10 cellular contexts compared by ENCODE assay signal in the genomic region with DNA sequence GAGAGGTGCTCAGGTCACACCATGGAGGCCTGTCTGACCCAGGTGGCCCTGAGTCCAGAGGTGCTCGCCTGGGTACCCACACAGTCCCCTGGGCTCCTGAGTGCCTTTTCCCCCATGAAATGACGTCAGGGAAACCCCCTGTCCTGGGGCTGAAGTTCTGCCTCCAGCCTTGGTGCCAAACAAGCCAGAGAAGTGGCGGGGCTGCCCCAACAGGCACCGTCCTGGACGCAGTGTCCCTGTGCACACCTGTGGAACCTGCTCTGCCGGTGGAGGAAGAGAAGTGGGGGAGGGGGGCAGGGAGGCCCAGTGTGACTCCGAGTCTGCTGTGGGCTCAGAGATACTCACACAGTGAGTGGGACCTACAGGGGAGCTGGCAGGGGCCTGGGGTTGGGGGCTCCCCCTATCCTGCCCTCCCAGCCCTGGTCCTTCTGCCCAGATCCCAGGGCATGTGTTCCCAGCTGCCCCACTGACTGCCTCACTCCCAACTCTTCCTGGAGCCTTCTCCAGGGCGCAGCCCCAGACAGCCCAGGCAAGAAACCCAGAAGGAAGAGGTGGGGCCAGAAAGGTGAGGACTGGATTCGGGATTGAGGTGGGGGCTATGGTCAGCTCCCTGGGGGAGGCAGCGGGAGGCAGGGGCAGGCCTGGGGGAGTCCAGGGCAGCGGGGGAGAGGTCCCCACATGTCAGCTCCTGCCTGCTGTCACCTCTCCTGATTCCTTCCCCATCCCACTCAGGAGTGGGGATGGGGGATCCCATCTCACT. TPM values are rescaled to one million over a fixed set of nuclear protein-coding genes. Genes with fewer than 3 reads are reported as not detected.
DNase-seq lines count a peak whose midpoint lies in the region; ATAC-seq and TF ChIP-seq lines count a peak whose summit lies in the region.
"Had no signal": no experiment of that assay in that cellular context is flagged by ENCODE, and none has a peak within 500 bp of the region (broad histone marks: within the 10 kb centered on the region; RNA-seq: fewer than 3 reads in every experiment).

No MANE protein-coding gene starts in this region.

- H2AFZ ChIP-seq in PC-3 (ENCODE audit: low read length) (no peak overlapping the region), osteoblast (ENCODE audit: low read length) (no peak overlapping the region)

- H3K36me3 ChIP-seq in PC-3 (ENCODE audit: low read depth, low read length): no peaks in the 10 kb centered on the region
- no peaks in the 10 kb centered on the region for H3K36me3 ChIP-seq in gastroesophageal sphincter
- H3K36me3 ChIP-seq in osteoblast (ENCODE audit: insufficient read depth, low read length): no peaks in the 10 kb centered on the region
- no peaks in the 10 kb centered on the region for H3K36me3 ChIP-seq in CD8-positive, alpha-beta T cell (ENCODE audit: insufficient read depth, low read length)

- no peak for TF ChIP-seq EP300 in gastroesophageal sphincter (IDR thresholded peaks at IDR 0.05)

- H3K36me3 Mint-ChIP-seq in CD8-positive, alpha-beta T cell: no peaks in the 10 kb centered on the region

- no peaks in the 10 kb centered on the region for H3K27me3 Mint-ChIP-seq in CD8-positive, alpha-beta T cell (ENCODE audit: low read depth)

- H3K9me2 ChIP-seq in PC-3 (replicated peaks; ENCODE audit: low read length): no peaks in the 10 kb centered on the region

- H3K79me2 ChIP-seq in PC-3 (ENCODE audit: low read length) (peaks cover 86% of the 10 kb centered on the region), osteoblast (ENCODE audit: insufficient read depth, low read length) (peaks cover 5% of the 10 kb centered on the region)

- no peak for TF ChIP-seq CTCF in AG04450 (IDR thresholded peaks at IDR 0.05; ENCODE audit: low read depth, low read length)
- no peak for TF ChIP-seq CTCF in PC-3 (conservative IDR thresholded peaks at IDR 0.05; ENCODE audit: low read depth, low read length)
- TF ChIP-seq CTCF in gastroesophageal sphincter (IDR thresholded peaks at IDR 0.05): no peak
- TF ChIP-seq CTCF in osteoblast (IDR thresholded peaks at IDR 0.05; ENCODE audit: extremely low read depth, low read depth, low read length): no peak
- TF ChIP-seq CTCF in CD8-positive, alpha-beta T cell (IDR thresholded peaks at IDR 0.05): no peak

- ATAC-seq in PC-3 (peak; percentile 37), gastroesophageal sphincter (no peak), HG03565 (IDR thresholded peaks at IDR 0.05; ENCODE audit: unreplicated experiment) (no peak), HG03135 (IDR thresholded peaks at IDR 0.05; ENCODE audit: unreplicated experiment) (no peak)
- no peak for ATAC-seq in CD8-positive, alpha-beta T cell
- ATAC-seq: activated CD8-positive, alpha-beta T cell treated with anti-CD3 and anti-CD28 coated beads, Interleukin-2, amount 10 ng/mL, durations not matched to agents 7 days and 5 days had no signal

- H3K4me3 Mint-ChIP-seq in CD8-positive, alpha-beta T cell: no peak overlapping the region
- H3K4me3 Mint-ChIP-seq: activated CD8-positive, alpha-beta T cell treated with anti-CD3 and anti-CD28 coated beads, Interleukin-2, amount 10 ng/mL, durations not matched to agents 7 days and 5 days had no signal

- peak overlapping the region; percentile 52 for H3K27ac ChIP-seq in AG04450 (ENCODE audit: low read depth, low read length)
- peak overlapping the region; percentile 84 for H3K27ac ChIP-seq in PC-3 (ENCODE audit: low read length)
- H3K27ac ChIP-seq in gastroesophageal sphincter: peak overlapping the region; percentile 1 to 88 (median 86)
- H3K27ac ChIP-seq in osteoblast (ENCODE audit: low read depth, low read length): no peak overlapping the region
- H3K27ac ChIP-seq in CD8-positive, alpha-beta T cell (ENCODE audit: low read depth, low read length): no peak overlapping the region

- CTCF ChIA-PET in AG04450 (lab: Charles Lee) (no interaction called here), PC-3 (lab: Charles Lee) (no interaction called here)
- CTCF ChIA-PET in CD8-positive, alpha-beta T cell (lab: Charles Lee): no interaction called here

- H3K4me3 ChIP-seq in AG04450 (ENCODE audit: low read depth, low read length) (no peak overlapping the region), PC-3 (ENCODE audit: low read length) (peak overlapping the region; percentile 37), gastroesophageal sphincter (no peak overlapping the region), osteoblast (ENCODE audit: insufficient read depth, low read length) (no peak overlapping the region)
- H3K4me3 ChIP-seq in CD8-positive, alpha-beta T cell (ENCODE audit: low read depth, low read length): no peak overlapping the region

- TSS peak; percentile 55 for BruUV-seq in PC-3 (replicated peaks; lab: Mats Ljungman, UMichigan)

- peak overlapping the region; percentile 52 for H3K9ac ChIP-seq in PC-3 (ENCODE audit: low read length)

- H3K9me3 ChIP-seq in AG04450 (ENCODE audit: control insufficient read depth, insufficient read depth, low read length) (no peaks in the 10 kb centered on the region; the same call in 1 of the 2 replicates), PC-3 (ENCODE audit: low read length) (no peaks in the 10 kb centered on the region), gastroesophageal sphincter (no peaks in the 10 kb centered on the region), osteoblast (ENCODE audit: low read depth, low read length) (no peaks in the 10 kb centered on the region)
- no peaks in the 10 kb centered on the region for H3K9me3 ChIP-seq in CD8-positive, alpha-beta T cell (ENCODE audit: low read length)

- TF ChIP-seq POLR2A in gastroesophageal sphincter (IDR thresholded peaks at IDR 0.05): no peak

- no peak overlapping the region for H3K27ac Mint-ChIP-seq in CD8-positive, alpha-beta T cell
- H3K27ac Mint-ChIP-seq: activated CD8-positive, alpha-beta T cell treated with anti-CD3 and anti-CD28 coated beads, Interleukin-2, amount 10 ng/mL, durations not matched to agents 7 days and 5 days had no signal

- H3K4me1 ChIP-seq in PC-3 (ENCODE audit: insufficient read depth, low read length) (peaks cover 67% of the 10 kb centered on the region), gastroesophageal sphincter (peaks cover 15 to 83% (median 52%) of the 10 kb centered on the region in 3 donors), osteoblast (ENCODE audit: insufficient read depth, low read length) (peaks cover 34% of the 10 kb centered on the region)
- no peaks in the 10 kb centered on the region for H3K4me1 ChIP-seq in CD8-positive, alpha-beta T cell (ENCODE audit: insufficient read depth, low read length)

- WGBS in gastroesophageal sphincter (ENCODE audit: low coverage in 1 of 2), 2 donors: 0% methylated on average over 1 of the region's 11 CpGs; no CpG with 5 or more reads in 1 of the 2 donors

- intact Hi-C loops in PC-3 (cut with micrococcal nuclease): no loop called here
- intact Hi-C loops in CD8-positive, alpha-beta T cell (cut with DNase I, micrococcal nuclease): loop anchor here in 1 of 2 experiments (5.0 kb wide), 1 partner anchor 48 kb away; no protein-coding TSS in a partner anchor

- H3F3A ChIP-seq in PC-3 (ENCODE audit: low read length, unreplicated experiment): no peaks in the 10 kb centered on the region

- DNase-seq in AG04450 (ENCODE audit: low read depth, low spot score) (no peak), PC-3 (peak; percentile 84), osteoblast (ENCODE audit: insufficient read length, low spot score, missing footprints) (peak; percentile 45), epidermal melanocyte (ENCODE audit: insufficient read length, low spot score) (no peak)
- no peak for DNase-seq in CD8-positive, alpha-beta T cell
- DNase-seq: activated CD8-positive, alpha-beta T cell treated with anti-CD3 and anti-CD28 coated beads, Interleukin-2, amount 10 ng/mL, durations not matched to agents 7 days and 5 days; NCI-H1092 treated with DMSO at 0.1 percent for 48 hours had no signal

- POLR2A ChIA-PET in AG04450 (lab: Yijun Ruan, JAX) (interaction anchor here (1.5 kb wide), 1 partner anchor 98 kb away, joined by 3 read pairs; the partner anchor contains the start of gene CCNK), PC-3 (lab: Charles Lee; ENCODE audit: unreplicated experiment) (no interaction called here)
- POLR2A ChIA-PET in CD8-positive, alpha-beta T cell (lab: Charles Lee): no interaction called here

- H3K4me2 ChIP-seq in PC-3 (ENCODE audit: low read length): peak overlapping the region; percentile 82
- no peak overlapping the region for H3K4me2 ChIP-seq in osteoblast (ENCODE audit: insufficient read depth, low read length)

- peaks cover 7% of the 10 kb centered on the region for H3K4me1 Mint-ChIP-seq in CD8-positive, alpha-beta T cell (ENCODE audit: low read depth)

- H3K27me3 ChIP-seq in AG04450 (ENCODE audit: control insufficient read depth, insufficient read depth, low read length) (no peaks in the 10 kb centered on the region), PC-3 (ENCODE audit: low read length) (no peaks in the 10 kb centered on the region), gastroesophageal sphincter (no peaks in the 10 kb centered on the region), osteoblast (ENCODE audit: insufficient read depth, low read length) (no peaks in the 10 kb centered on the region)
- H3K27me3 ChIP-seq in CD8-positive, alpha-beta T cell (ENCODE audit: insufficient read depth, low read length): no peaks in the 10 kb centered on the region

- H3K9me3 Mint-ChIP-seq in CD8-positive, alpha-beta T cell: no peaks in the 10 kb centered on the region

- H4K20me1 ChIP-seq in PC-3 (ENCODE audit: low read length): 0 out of 2 replicates have a peak, but pooled peaks cover under 1% of the 10 kb centered on the region
- H4K20me1 ChIP-seq in osteoblast (ENCODE audit: insufficient read depth, low read length): peaks cover 26% of the 10 kb centered on the region

RNA-seq across cellular contexts. Expression of gene CCDC85C, which starts 24.8 kb away (rescaled TPM):
- 7.2 and 8.5 TPM in 2 replicates for polyA plus RNA-seq in AG04450 (2011; rRNA removed)
- 11.3 and 13.8 TPM in 2 replicates for polyA minus RNA-seq in AG04450 (2011; rRNA and poly(A)+ RNA removed)
- total RNA-seq in PC-3 (2014; rRNA removed) (36.4 and 44.6 TPM in 2 replicates), gastroesophageal sphincter (10 to 100 TPM; 14.0 to 58.2 (median 25.0) TPM), osteoblast (3.2 and 3.6 TPM in 2 replicates)
- 1 to 10 TPM; 6.9 to 7.1 TPM for total RNA-seq in CD8-positive, alpha-beta T cell

Comparison
In these comparisons a context has a peak if more than half of its experiments do, and no peak if none do; other contexts are left out.
1. DNase-seq: peak in PC-3 (single experiment) and osteoblast (single experiment); none in AG04450 (single experiment), epidermal melanocyte (single experiment) and CD8-positive, alpha-beta T cell (0 of 7).
2. H3K27ac ChIP-seq: peak in AG04450 (single experiment), PC-3 (single experiment) and gastroesophageal sphincter (4 of 4); none in osteoblast (single experiment) and CD8-positive, alpha-beta T cell (single experiment).